Comparison of ENCODE assay signal across 21 cellular contexts in the genomic region with DNA sequence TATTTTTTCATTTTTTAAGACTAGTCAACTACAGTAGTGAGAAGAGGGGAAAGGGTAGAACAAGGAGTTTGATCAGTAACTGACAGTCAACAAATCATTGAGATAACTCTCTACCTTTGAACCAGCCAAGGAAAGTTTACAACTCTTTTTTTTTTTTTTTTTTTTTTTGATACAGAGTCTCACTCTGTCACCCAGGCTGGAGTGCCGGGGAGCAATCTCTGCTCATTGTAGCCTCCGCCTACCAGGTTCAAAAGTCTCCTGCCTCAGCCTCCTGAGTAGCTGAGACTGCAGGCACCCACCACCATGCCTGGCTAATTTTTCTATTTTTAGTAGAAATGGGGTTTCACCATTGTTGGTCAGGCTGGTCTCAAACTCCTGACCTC. TPM values are rescaled to one million over a fixed set of nuclear protein-coding genes. Genes with fewer than 3 reads are reported as not detected.
A peak's percentile ranks its signal among the peaks of the same experiment; 100 is the strongest.
DNase-seq lines count a peak whose midpoint lies in the region; ATAC-seq, FAIRE-seq and TF ChIP-seq lines count a peak whose summit lies in the region.
"Had no signal": no experiment of that assay in that cellular context is flagged by ENCODE, and none has a peak within 500 bp of the region (broad histone marks: within the 10 kb centered on the region; RNA-seq: fewer than 3 reads in every experiment).

No MANE protein-coding gene starts in this region.

- no peaks in the 10 kb centered on the region for H3K36me3 ChIP-seq in RWPE2 (ENCODE audit: low read depth)
- H3K36me3 ChIP-seq in hepatocyte (replicated peaks; ENCODE audit: insufficient read depth, low read depth): no peaks in the 10 kb centered on the region
- no peaks in the 10 kb centered on the region for H3K36me3 ChIP-seq in mucosa of descending colon (ENCODE audit: low read depth)
- no peaks in the 10 kb centered on the region for H3K36me3 ChIP-seq in tibial nerve

- CTCF ChIA-PET in A549 (lab: Yijun Ruan, JAX): interaction anchor here (1.0 to 4.4 kb wide), 3 partner anchors 8 to 66 kb away, joined by 3 to 22 read pairs (median 5); a partner anchor contains a TSS

- H3K27ac ChIP-seq in A549: peak overlapping the region; percentile 97 to 100
- H3K27ac ChIP-seq in RWPE2 (ENCODE audit: poor library complexity, severe bottlenecking): no peak overlapping the region
- H3K27ac ChIP-seq in hepatocyte: peak overlapping the region; percentile 99
- H3K27ac ChIP-seq in tibial nerve: no peak overlapping the region
- H3K27ac ChIP-seq: SK-N-MC had no signal

- H3K4me1 ChIP-seq in A549 (peaks cover 80% of the 10 kb centered on the region), RWPE2 (ENCODE audit: insufficient read depth, poor library complexity, severe bottlenecking) (peaks cover 51% of the 10 kb centered on the region), hepatocyte (ENCODE audit: insufficient read depth) (peaks cover 37% of the 10 kb centered on the region), mucosa of descending colon (ENCODE audit: low read depth) (peaks cover 45% of the 10 kb centered on the region), tibial nerve (peaks cover 0 to 36% (median 27%) of the 10 kb centered on the region in 4 donors)

- no peak for TF ChIP-seq RAD21 in A549 (conservative IDR thresholded peaks at IDR 0.05 in 1 of 2, IDR thresholded peaks at IDR 0.05 in 1 of 2)

- DNase-seq in A549 (ENCODE audit: low read depth in 1 of 2, low spot score in 1 of 2) (no peak), RWPE2 (ENCODE audit: low spot score) (peak; percentile 9), hepatocyte (ENCODE audit: low spot score) (no peak), mucosa of descending colon (peak in 2 of 3 donors; percentile 69 to 71), tibial nerve (ENCODE audit: low spot score in 2 of 2) (no peak), GOT3 (lab: John Stamatoyannopoulos, UW) (no peak), urothelium cell line (ENCODE audit: low spot score) (no peak), medulla oblongata (ENCODE audit: extremely low spot score) (no peak)
- DNase-seq: EL, GF-D8, H7, MM.1S, NCI-H1048, NCI-H1417 treated with DMSO at 0.1 percent for 48 hours, NCI-H187, NCI-H446, NCI-H526, SHP77 had no signal

- intact Hi-C loops in mucosa of descending colon (cut with DNase I, micrococcal nuclease): loop anchor here (10.0 kb wide), 2 partner anchors 75 to 125 kb away; no protein-coding TSS in a partner anchor

- TF ChIP-seq CTCF in A549 (IDR thresholded peaks at IDR 0.05) (no peak), RWPE2 (IDR thresholded peaks at IDR 0.05; ENCODE audit: poor library complexity, severe bottlenecking) (no peak), hepatocyte (IDR thresholded peaks at IDR 0.05; ENCODE audit: poor library complexity) (no peak), mucosa of descending colon (IDR thresholded peaks at IDR 0.05) (no peak), tibial nerve (IDR thresholded peaks at IDR 0.05) (no peak)

- WGBS in A549 (ENCODE audit: missing lambda C conversion rate): 93% methylated on average over 2 of the region's 2 CpGs
- WGBS in hepatocyte (ENCODE audit: low lambda C conversion rate, missing lambda C conversion rate): 54% methylated on average over 2 of the region's 2 CpGs
- 87 to 100% methylated on average over 2 of the region's 2 CpGs for WGBS in tibial nerve, 2 donors

- TF ChIP-seq POLR2A in A549 (IDR thresholded peaks at IDR 0.05; ENCODE audit: low read length) (no peak), tibial nerve (IDR thresholded peaks at IDR 0.05) (no peak)

- FAIRE-seq in A549 (lab: Jason Lieb, UNC) (no peak), urothelium cell line (lab: Jason Lieb, UNC) (no peak)
- FAIRE-seq: GM19239, K562 had no signal

- H3K27me3 ChIP-seq in RWPE2 (ENCODE audit: insufficient read depth, poor library complexity, severe bottlenecking) (no peaks in the 10 kb centered on the region), hepatocyte (no peaks in the 10 kb centered on the region), tibial nerve (no peaks in the 10 kb centered on the region)

- no peak overlapping the region for H3K4me2 ChIP-seq in A549
- H3K4me2 ChIP-seq in hepatocyte: peak overlapping the region; percentile 40

- no peak overlapping the region for H3K4me3 ChIP-seq in A549
- no peak overlapping the region for H3K4me3 ChIP-seq in RWPE2 (ENCODE audit: severe bottlenecking)
- no peak overlapping the region for H3K4me3 ChIP-seq in hepatocyte
- H3K4me3 ChIP-seq in mucosa of descending colon: no peak overlapping the region
- H3K4me3 ChIP-seq in tibial nerve: no peak overlapping the region
- H3K4me3 ChIP-seq: K562, SK-N-MC had no signal

- H3K79me2 ChIP-seq in hepatocyte: no peaks in the 10 kb centered on the region

- H3K9me3 ChIP-seq in A549 (no peaks in the 10 kb centered on the region), RWPE2 (ENCODE audit: severe bottlenecking) (no peaks in the 10 kb centered on the region), hepatocyte (ENCODE audit: low read depth) (no peaks in the 10 kb centered on the region), mucosa of descending colon (no peaks in the 10 kb centered on the region), tibial nerve (no peaks in the 10 kb centered on the region)

- H3K9me2 ChIP-seq in hepatocyte (replicated peaks; ENCODE audit: insufficient read depth): no peaks in the 10 kb centered on the region

- no peaks in the 10 kb centered on the region for H4K20me1 ChIP-seq in hepatocyte (ENCODE audit: insufficient read depth, poor library complexity, severe bottlenecking)

- H2AFZ ChIP-seq in hepatocyte: no peak overlapping the region

- ATAC-seq in A549 (no peak), RWPE2 (ENCODE audit: low read depth) (no peak), mucosa of descending colon (peak; percentile 39)
- ATAC-seq: K562 had no signal

- TF ChIP-seq EP300 in A549 (IDR thresholded peaks at IDR 0.05): no peak
- no peak for TF ChIP-seq EP300 in tibial nerve (IDR thresholded peaks at IDR 0.05)

- POLR2A ChIA-PET in A549 (lab: Yijun Ruan, JAX): interaction anchor here (1.0 kb wide), 1 partner anchor 9 kb away, joined by 3 read pairs; a partner anchor contains a TSS

TF ChIP-seq in A549, 52 proteins besides CTCF, POLR2A, EP300 and RAD21:
- TF ChIP-seq RCOR1 (IDR thresholded peaks at IDR 0.05; ENCODE audit: low read depth, low read length) (no peak), ZNF302 (CRISPR knock-in tag; IDR thresholded peaks at IDR 0.05) (no peak), KDM1A (IDR thresholded peaks at IDR 0.05; ENCODE audit: low read depth) (no peak), ZFP36 (IDR thresholded peaks at IDR 0.05; ENCODE audit: borderline replicate concordance, partially characterized antibody) (no peak)
- TF ChIP-seq, protein P1, sequence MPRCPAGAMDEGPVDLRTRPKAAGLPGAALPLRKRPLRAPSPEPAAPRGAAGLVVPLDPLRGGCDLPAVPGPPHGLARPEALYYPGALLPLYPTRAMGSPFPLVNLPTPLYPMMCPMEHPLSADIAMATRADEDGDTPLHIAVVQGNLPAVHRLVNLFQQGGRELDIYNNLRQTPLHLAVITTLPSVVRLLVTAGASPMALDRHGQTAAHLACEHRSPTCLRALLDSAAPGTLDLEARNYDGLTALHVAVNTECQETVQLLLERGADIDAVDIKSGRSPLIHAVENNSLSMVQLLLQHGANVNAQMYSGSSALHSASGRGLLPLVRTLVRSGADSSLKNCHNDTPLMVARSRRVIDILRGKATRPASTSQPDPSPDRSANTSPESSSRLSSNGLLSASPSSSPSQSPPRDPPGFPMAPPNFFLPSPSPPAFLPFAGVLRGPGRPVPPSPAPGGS (IDR thresholded peaks at IDR 0.05): no peak

RNA-seq across cellular contexts. Expression of a gene that starts 9.0 kb away (rescaled TPM):
- polyA plus RNA-seq in A549 (2011; rRNA removed) (525 and 594 TPM in 2 replicates), A549 (2017; fragmentation: RNase III; extraction: RNeasy Plus Mini Kit Qiagen cat#74134 plus additional on column Dnase treatment) (191 to 207 TPM (median 203 TPM) in 3 replicates), hepatocyte (583 and 682 TPM in 2 replicates)
- 540 and 757 TPM in 2 replicates for polyA plus RNA-seq in A549 (2012; cell fraction: cytosol; rRNA removed)
- 1,192 and 1,375 TPM in 2 replicates for polyA plus RNA-seq in A549 (2012; cell fraction: nucleus; rRNA removed)
- polyA minus RNA-seq in A549 (2011; rRNA and poly(A)+ RNA removed): 620 and 630 TPM in 2 replicates
- total RNA-seq in hepatocyte (537 and 547 TPM in 2 replicates), mucosa of descending colon (100 to 1,000 TPM in 2 of 3 donors, 10 to 100 TPM in 1; 90.9 to 233 (median 137) TPM), tibial nerve (1,000 to 10,000 TPM; 1,787 to 2,412 (median 1,885) TPM)

RNA-seq across cellular contexts. Expression of a gene that starts 54.1 kb away (rescaled TPM):
- 176 and 208 TPM in 2 replicates for polyA plus RNA-seq in A549 (2011; rRNA removed)
- 184 and 254 TPM in 2 replicates for polyA plus RNA-seq in A549 (2012; cell fraction: cytosol; rRNA removed)
- 131 and 150 TPM in 2 replicates for polyA plus RNA-seq in A549 (2012; cell fraction: nucleus; rRNA removed)
- 289 to 322 TPM (median 304 TPM) in 3 replicates for polyA plus RNA-seq in A549 (2017; fragmentation: RNase III; extraction: RNeasy Plus Mini Kit Qiagen cat#74134 plus additional on column Dnase treatment)
- polyA minus RNA-seq in A549 (2011; rRNA and poly(A)+ RNA removed): 418 and 510 TPM in 2 replicates
- total RNA-seq in hepatocyte: 105 and 107 TPM in 2 replicates
- 30.1 and 39.1 TPM in 2 replicates for polyA plus RNA-seq in hepatocyte
- total RNA-seq in mucosa of descending colon: 100 to 1,000 TPM; 153 to 222 (median 199) TPM
- total RNA-seq in tibial nerve: 100 to 1,000 TPM in 2 of 4 donors, 10 to 100 TPM in 2; 60.9 to 123 (median 99.3) TPM

Comparison
In these comparisons a context has a peak if more than half of its experiments do, and no peak if none do; other contexts are left out.
1. DNase-seq: peak in RWPE2 (single experiment) and mucosa of descending colon (2 of 3); none in A549 (0 of 2), hepatocyte (single experiment), tibial nerve (0 of 2), GOT3 (single experiment), urothelium cell line (single experiment) and medulla oblongata (single experiment).
2. H3K27ac ChIP-seq: peak in A549 (2 of 2) and hepatocyte (single experiment); none in RWPE2 (single experiment) and tibial nerve (0 of 4).